ENCODE assay signal across 8 cellular contexts in genomic region chr18:74597662-74598349, GRCh38. TPM values are rescaled to one million over a fixed set of nuclear protein-coding genes. Genes with fewer than 3 reads are reported as not detected.
DNase-seq lines count a peak whose midpoint lies in the region; ATAC-seq and TF ChIP-seq lines count a peak whose summit lies in the region.

ZNF407 (plus strand) TSS chr18:74597870; CDS start chr18:74631020, 33,150 bp downstream.

- H3K27me3 Mint-ChIP-seq in IgD-negative memory B cell: no peaks in the 10 kb centered on the region

- H3K4me1 Mint-ChIP-seq in IgD-negative memory B cell: peaks cover 29 to 47% (median 43%) of the 10 kb centered on the region in 3 donors

- H3K4me3 ChIP-seq in epithelial cell of proximal tubule (ENCODE audit: low read depth, low read length): peak within 1 kb of the TSS; percentile 89

- peak; percentile 67 for DNase-seq in DMS114 treated with DMSO at 0.1 percent for 48 hours (lab: John Stamatoyannopoulos, UW; ENCODE audit: unreplicated experiment)
- peak; percentile 90 for DNase-seq in OCI-M1 (lab: John Stamatoyannopoulos, UW)
- peak; percentile 87 for DNase-seq in activated T-cell treated with anti-CD3 and anti-CD28 coated beads for 24 hours (ENCODE audit: low read depth)
- peak; percentile 61 for DNase-seq in epithelial cell of proximal tubule (ENCODE audit: low read depth)
- DNase-seq in mucosa of gallbladder (ENCODE audit: low spot score): peak; percentile 90
- peak; percentile 89 for DNase-seq in stimulated activated CD8-positive, alpha-beta memory T cell treated with anti-CD3 and anti-CD28 coated beads, Interleukin-4, amount 100 ng/mL, for 48 hours

- peak within 1 kb of the TSS; percentile 93 to 99 (median 98) for H3K4me3 Mint-ChIP-seq in IgD-negative memory B cell

- H3K36me3 Mint-ChIP-seq in IgD-negative memory B cell: peaks cover 8% of the 10 kb centered on the region

- TF ChIP-seq CTCF in epithelial cell of proximal tubule (conservative IDR thresholded peaks at IDR 0.05; ENCODE audit: low read depth, low read length): no peak

- H3K9me3 Mint-ChIP-seq in IgD-negative memory B cell: no peaks in the 10 kb centered on the region

- peak within 1 kb of the TSS; percentile 99 for H3K27ac Mint-ChIP-seq in IgD-negative memory B cell

- ATAC-seq in GM21576 (IDR thresholded peaks at IDR 0.05; ENCODE audit: unreplicated experiment): peak; percentile 62

RNA-seq across cellular contexts. Expression of gene ZNF407, which starts in this region (rescaled TPM):
- 3.8 TPM for polyA plus RNA-seq in IgD-negative memory B cell
- 3.0 and 4.9 TPM in 2 replicates for total RNA-seq in epithelial cell of proximal tubule
- 15.0 TPM for total RNA-seq in mucosa of gallbladder

Comparison
In these comparisons a context has a peak if more than half of its experiments do, and no peak if none do; other contexts are left out.
1. Peak in every context shown above with its lines: DNase-seq, ATAC-seq and H3K4me3 ChIP-seq.